ENCODE assay signal across 1 cellular context in genomic region chr13:40273173-40274000, GRCh38.
TF ChIP-seq lines count a peak whose summit lies in the region.

No MANE protein-coding gene starts in this region.

TF ChIP-seq in H1, 55 proteins besides CTCF, POLR2A, EP300 and RAD21 (continued from another document):
- TF ChIP-seq, protein P1, sequence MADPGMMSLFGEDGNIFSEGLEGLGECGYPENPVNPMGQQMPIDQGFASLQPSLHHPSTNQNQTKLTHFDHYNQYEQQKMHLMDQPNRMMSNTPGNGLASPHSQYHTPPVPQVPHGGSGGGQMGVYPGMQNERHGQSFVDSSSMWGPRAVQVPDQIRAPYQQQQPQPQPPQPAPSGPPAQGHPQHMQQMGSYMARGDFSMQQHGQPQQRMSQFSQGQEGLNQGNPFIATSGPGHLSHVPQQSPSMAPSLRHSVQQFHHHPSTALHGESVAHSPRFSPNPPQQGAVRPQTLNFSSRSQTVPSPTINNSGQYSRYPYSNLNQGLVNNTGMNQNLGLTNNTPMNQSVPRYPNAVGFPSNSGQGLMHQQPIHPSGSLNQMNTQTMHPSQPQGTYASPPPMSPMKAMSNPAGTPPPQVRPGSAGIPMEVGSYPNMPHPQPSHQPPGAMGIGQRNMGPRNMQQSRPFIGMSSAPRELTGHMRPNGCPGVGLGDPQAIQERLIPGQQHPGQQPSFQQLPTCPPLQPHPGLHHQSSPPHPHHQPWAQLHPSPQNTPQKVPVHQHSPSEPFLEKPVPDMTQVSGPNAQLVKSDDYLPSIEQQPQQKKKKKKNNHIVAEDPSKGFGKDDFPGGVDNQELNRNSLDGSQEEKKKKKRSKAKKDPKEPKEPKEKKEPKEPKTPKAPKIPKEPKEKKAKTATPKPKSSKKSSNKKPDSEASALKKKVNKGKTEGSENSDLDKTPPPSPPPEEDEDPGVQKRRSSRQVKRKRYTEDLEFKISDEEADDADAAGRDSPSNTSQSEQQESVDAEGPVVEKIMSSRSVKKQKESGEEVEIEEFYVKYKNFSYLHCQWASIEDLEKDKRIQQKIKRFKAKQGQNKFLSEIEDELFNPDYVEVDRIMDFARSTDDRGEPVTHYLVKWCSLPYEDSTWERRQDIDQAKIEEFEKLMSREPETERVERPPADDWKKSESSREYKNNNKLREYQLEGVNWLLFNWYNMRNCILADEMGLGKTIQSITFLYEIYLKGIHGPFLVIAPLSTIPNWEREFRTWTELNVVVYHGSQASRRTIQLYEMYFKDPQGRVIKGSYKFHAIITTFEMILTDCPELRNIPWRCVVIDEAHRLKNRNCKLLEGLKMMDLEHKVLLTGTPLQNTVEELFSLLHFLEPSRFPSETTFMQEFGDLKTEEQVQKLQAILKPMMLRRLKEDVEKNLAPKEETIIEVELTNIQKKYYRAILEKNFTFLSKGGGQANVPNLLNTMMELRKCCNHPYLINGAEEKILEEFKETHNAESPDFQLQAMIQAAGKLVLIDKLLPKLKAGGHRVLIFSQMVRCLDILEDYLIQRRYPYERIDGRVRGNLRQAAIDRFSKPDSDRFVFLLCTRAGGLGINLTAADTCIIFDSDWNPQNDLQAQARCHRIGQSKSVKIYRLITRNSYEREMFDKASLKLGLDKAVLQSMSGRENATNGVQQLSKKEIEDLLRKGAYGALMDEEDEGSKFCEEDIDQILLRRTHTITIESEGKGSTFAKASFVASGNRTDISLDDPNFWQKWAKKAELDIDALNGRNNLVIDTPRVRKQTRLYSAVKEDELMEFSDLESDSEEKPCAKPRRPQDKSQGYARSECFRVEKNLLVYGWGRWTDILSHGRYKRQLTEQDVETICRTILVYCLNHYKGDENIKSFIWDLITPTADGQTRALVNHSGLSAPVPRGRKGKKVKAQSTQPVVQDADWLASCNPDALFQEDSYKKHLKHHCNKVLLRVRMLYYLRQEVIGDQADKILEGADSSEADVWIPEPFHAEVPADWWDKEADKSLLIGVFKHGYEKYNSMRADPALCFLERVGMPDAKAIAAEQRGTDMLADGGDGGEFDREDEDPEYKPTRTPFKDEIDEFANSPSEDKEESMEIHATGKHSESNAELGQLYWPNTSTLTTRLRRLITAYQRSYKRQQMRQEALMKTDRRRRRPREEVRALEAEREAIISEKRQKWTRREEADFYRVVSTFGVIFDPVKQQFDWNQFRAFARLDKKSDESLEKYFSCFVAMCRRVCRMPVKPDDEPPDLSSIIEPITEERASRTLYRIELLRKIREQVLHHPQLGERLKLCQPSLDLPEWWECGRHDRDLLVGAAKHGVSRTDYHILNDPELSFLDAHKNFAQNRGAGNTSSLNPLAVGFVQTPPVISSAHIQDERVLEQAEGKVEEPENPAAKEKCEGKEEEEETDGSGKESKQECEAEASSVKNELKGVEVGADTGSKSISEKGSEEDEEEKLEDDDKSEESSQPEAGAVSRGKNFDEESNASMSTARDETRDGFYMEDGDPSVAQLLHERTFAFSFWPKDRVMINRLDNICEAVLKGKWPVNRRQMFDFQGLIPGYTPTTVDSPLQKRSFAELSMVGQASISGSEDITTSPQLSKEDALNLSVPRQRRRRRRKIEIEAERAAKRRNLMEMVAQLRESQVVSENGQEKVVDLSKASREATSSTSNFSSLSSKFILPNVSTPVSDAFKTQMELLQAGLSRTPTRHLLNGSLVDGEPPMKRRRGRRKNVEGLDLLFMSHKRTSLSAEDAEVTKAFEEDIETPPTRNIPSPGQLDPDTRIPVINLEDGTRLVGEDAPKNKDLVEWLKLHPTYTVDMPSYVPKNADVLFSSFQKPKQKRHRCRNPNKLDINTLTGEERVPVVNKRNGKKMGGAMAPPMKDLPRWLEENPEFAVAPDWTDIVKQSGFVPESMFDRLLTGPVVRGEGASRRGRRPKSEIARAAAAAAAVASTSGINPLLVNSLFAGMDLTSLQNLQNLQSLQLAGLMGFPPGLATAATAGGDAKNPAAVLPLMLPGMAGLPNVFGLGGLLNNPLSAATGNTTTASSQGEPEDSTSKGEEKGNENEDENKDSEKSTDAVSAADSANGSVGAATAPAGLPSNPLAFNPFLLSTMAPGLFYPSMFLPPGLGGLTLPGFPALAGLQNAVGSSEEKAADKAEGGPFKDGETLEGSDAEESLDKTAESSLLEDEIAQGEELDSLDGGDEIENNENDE (IDR thresholded peaks at IDR 0.05; ENCODE audit: insufficient replicate concordance, low read length): no peak
- TF ChIP-seq GTF2F1 (IDR thresholded peaks at IDR 0.05; ENCODE audit: borderline replicate concordance, low read depth, low read length): no peak
